8 cellular contexts compared by ENCODE assay signal in genomic region chr17:18780991-18781718, GRCh38. TPM values are rescaled to one million over a fixed set of nuclear protein-coding genes. Genes with fewer than 3 reads are reported as not detected.
A peak's percentile ranks its signal among the peaks of the same experiment; 100 is the strongest.
DNase-seq lines count a peak whose midpoint lies in the region; ATAC-seq, FAIRE-seq and TF ChIP-seq lines count a peak whose summit lies in the region.
"Not testable (repeated sequence)": the region's sequence is repeated elsewhere in the genome, so short reads cannot be mapped to it uniquely, and the experiment has no call there.

TVP23B (plus strand) TSS chr17:18781183; CDS start chr17:18781294, 111 bp downstream.

- peak; percentile 8 for FAIRE-seq in G401.6 (lab: Jason Lieb, UNC)

- peak; percentile 100 for ATAC-seq in stimulated activated naive CD8-positive, alpha-beta T cell treated with anti-CD3 and anti-CD28 coated beads, Interleukin-15, amount 100 ng/mL, for 72 hours

- TF ChIP-seq RAD21 in neural cell (conservative IDR thresholded peaks at IDR 0.05) = not testable (repeated sequence)

- not testable (repeated sequence) for H3K27me3 Mint-ChIP-seq in stimulated activated naive CD8-positive, alpha-beta T cell treated with anti-CD3 and anti-CD28 coated beads, Interleukin-15, amount 100 ng/mL, for 72 hours

- H3K79me2 ChIP-seq in MM.1S (ENCODE audit: low read length) = peaks cover 18% of the 10 kb centered on the region
- not testable (repeated sequence) for H3K79me2 ChIP-seq in neural cell (replicated peaks; ENCODE audit: insufficient read depth, low read length)

- H3K9me3 Mint-ChIP-seq in stimulated activated naive CD8-positive, alpha-beta T cell treated with anti-CD3 and anti-CD28 coated beads, Interleukin-15, amount 100 ng/mL, for 72 hours = not testable (repeated sequence)

- H3K4me3 Mint-ChIP-seq in stimulated activated naive CD8-positive, alpha-beta T cell treated with anti-CD3 and anti-CD28 coated beads, Interleukin-15, amount 100 ng/mL, for 72 hours = peak within 1 kb of the TSS; percentile 89 to 93

- H3F3A ChIP-seq in MM.1S (ENCODE audit: insufficient read depth, low read length); neural cell (ENCODE audit: insufficient read depth, low read length, poor library complexity, severe bottlenecking): not testable (repeated sequence)

- H2AFZ ChIP-seq in MM.1S (ENCODE audit: low read length); neural cell (ENCODE audit: low read depth, low read length): not testable (repeated sequence)

- H3K9ac ChIP-seq in MM.1S (ENCODE audit: low read length) (peak within 1 kb of the TSS; percentile 66), neural cell (ENCODE audit: low read length) (peak within 1 kb of the TSS; percentile 71)

- H3K27ac Mint-ChIP-seq in stimulated activated naive CD8-positive, alpha-beta T cell treated with anti-CD3 and anti-CD28 coated beads, Interleukin-15, amount 100 ng/mL, for 72 hours = peak within 1 kb of the TSS; percentile 96 to 98

- not testable (repeated sequence) for H3K4me2 ChIP-seq in MM.1S (ENCODE audit: low read depth, low read length); neural cell (ENCODE audit: low read length)

- not testable (repeated sequence) for H4K20me1 ChIP-seq in MM.1S (ENCODE audit: insufficient read depth, low read length); neural cell (ENCODE audit: insufficient read depth)

- H3K36me3 ChIP-seq in MM.1S (replicated peaks; ENCODE audit: insufficient read depth, low read length); neural cell (ENCODE audit: insufficient read depth, low read length): not testable (repeated sequence)

- H3K4me3 ChIP-seq in MM.1S (ENCODE audit: low read length) (peak within 1 kb of the TSS; percentile 52; the same call in 1 of the 2 replicates), fibroblast of villous mesenchyme (ENCODE audit: low read depth, low read length) (peak within 1 kb of the TSS; percentile 56), neural cell (ENCODE audit: low read length) (peak within 1 kb of the TSS; percentile 60)

- H3K9me2 ChIP-seq in MM.1S (replicated peaks; ENCODE audit: insufficient read depth, low read length); neural cell (ENCODE audit: insufficient read depth, low read length): not testable (repeated sequence)

- TF ChIP-seq EP300 in neural cell (conservative IDR thresholded peaks at IDR 0.05; ENCODE audit: poor library complexity, severe bottlenecking) = not testable (repeated sequence)

- H3K27me3 ChIP-seq in MM.1S (replicated peaks; ENCODE audit: insufficient read depth, low read length); neural cell (ENCODE audit: insufficient read depth, low read depth, low read length): not testable (repeated sequence)

- H3K9me3 ChIP-seq in MM.1S (replicated peaks; ENCODE audit: insufficient read depth, low read length); neural cell (ENCODE audit: low read length): not testable (repeated sequence)

- peaks cover 28% of the 10 kb centered on the region for H3K4me1 Mint-ChIP-seq in stimulated activated naive CD8-positive, alpha-beta T cell treated with anti-CD3 and anti-CD28 coated beads, Interleukin-15, amount 100 ng/mL, for 72 hours

- TF ChIP-seq CTCF in MM.1S (IDR thresholded peaks at IDR 0.05; ENCODE audit: low read length); fibroblast of villous mesenchyme (IDR thresholded peaks at IDR 0.05; ENCODE audit: insufficient read depth, low read depth, low read length); neural cell (IDR thresholded peaks at IDR 0.05; ENCODE audit: poor library complexity, severe bottlenecking): not testable (repeated sequence)

- H3K27ac ChIP-seq in MM.1S (ENCODE audit: low read length) = not testable (repeated sequence)
- H3K27ac ChIP-seq in neural cell (ENCODE audit: low read length) = peak within 1 kb of the TSS; percentile 73

- peak; percentile 92 for DNase-seq in HCEC 1CT
- peak; percentile 97 for DNase-seq in MM.1S
- peak; percentile 95 for DNase-seq in SHP77 treated with DMSO at 0.1 percent for 48 hours (lab: John Stamatoyannopoulos, UW)
- peak; percentile 98 for DNase-seq in activated effector memory CD4-positive, alpha-beta T cell treated with anti-CD3 and anti-CD28 coated beads, Interleukin-2, amount 50 U/mL, for 16 hours
- DNase-seq in fibroblast of villous mesenchyme (ENCODE audit: low read depth) = peak; percentile 94
- DNase-seq in stimulated activated naive CD8-positive, alpha-beta T cell treated with anti-CD3 and anti-CD28 coated beads, Interleukin-15, amount 100 ng/mL, for 72 hours = peak; percentile 93 to 97

- H3K4me1 ChIP-seq in MM.1S (ENCODE audit: low read length) = not testable (repeated sequence)

TF ChIP-seq in neural cell, 6 proteins besides CTCF, POLR2A, EP300 and RAD21:
- peak; percentile 82 for TF ChIP-seq POLR2AphosphoS5 (IDR thresholded peaks at IDR 0.05)
- peak; percentile 45 for TF ChIP-seq TAF1 (IDR thresholded peaks at IDR 0.05; ENCODE audit: low read depth)

RNA-seq across cellular contexts. Expression of gene TVP23B, which starts in this region (rescaled TPM):
- total RNA-seq in fibroblast of villous mesenchyme = 45.1 and 92.8 TPM in 2 replicates
- polyA plus RNA-seq in neural cell = 62.4 and 71.5 TPM in 2 replicates
- polyA minus RNA-seq in neural cell = 74.7 and 83.7 TPM in 2 replicates
